Comparison of ENCODE assay signal across 8 cellular contexts in genomic region chr9:14313378-14313940, GRCh38. TPM values are rescaled to one million over a fixed set of nuclear protein-coding genes. Genes with fewer than 3 reads are reported as not detected.
A peak's percentile ranks its signal among the peaks of the same experiment; 100 is the strongest.
DNase-seq lines count a peak whose midpoint lies in the region; ATAC-seq, FAIRE-seq and TF ChIP-seq lines count a peak whose summit lies in the region.

No MANE protein-coding gene starts in this region.

- no peak for ATAC-seq in GM21515 (IDR thresholded peaks at IDR 0.05; ENCODE audit: unreplicated experiment)

- peak overlapping the region; percentile 78 for H3K27ac ChIP-seq in brain microvascular endothelial cell
- peak overlapping the region; percentile 94 for H3K27ac ChIP-seq in kidney (ENCODE audit: low read depth in 2 of 2, low read length in 2 of 2)
- H3K27ac ChIP-seq in stomach, result peak overlapping the region; percentile 94 to 99 (median 98)

- H3K27me3 ChIP-seq in brain microvascular endothelial cell (replicated peaks), result no peaks in the 10 kb centered on the region
- peaks cover 0 to 44% (median 10%) of the 10 kb centered on the region in 3 donors for H3K27me3 ChIP-seq in stomach

- TF ChIP-seq CTCF in brain microvascular endothelial cell (IDR thresholded peaks at IDR 0.05; ENCODE audit: low read depth, low read length, missing control alignments), result no peak
- TF ChIP-seq CTCF in kidney (IDR thresholded peaks at IDR 0.05; ENCODE audit: borderline replicate concordance, extremely low read depth, insufficient read depth), result no peak
- no peak for TF ChIP-seq CTCF in stomach (IDR thresholded peaks at IDR 0.05)

- TF ChIP-seq EP300 in stomach (IDR thresholded peaks at IDR 0.05), result no peak

- peak overlapping the region; percentile 90 to 97 for H3K9ac ChIP-seq in kidney (ENCODE audit: low read length in 2 of 2)

- H3K4me1 ChIP-seq in kidney (ENCODE audit: control insufficient read depth in 1 of 2, insufficient read depth in 1 of 2, low read depth in 1 of 2, low read length in 2 of 2) (peaks cover 7 to 16% of the 10 kb centered on the region in 2 donors), stomach (peaks cover 24 to 56% (median 34%) of the 10 kb centered on the region in 4 donors)

- no peak for TF ChIP-seq POLR2A in stomach (IDR thresholded peaks at IDR 0.05)

- H3K36me3 ChIP-seq in brain microvascular endothelial cell (replicated peaks) (no peaks in the 10 kb centered on the region), kidney (ENCODE audit: control insufficient read depth in 1 of 2, insufficient read depth in 2 of 2, low read length in 2 of 2) (no peaks in the 10 kb centered on the region), stomach (no peaks in the 10 kb centered on the region)

- H3K4me3 ChIP-seq in GM08714 (ENCODE audit: low read length) (peak overlapping the region; percentile 49), brain microvascular endothelial cell (ENCODE audit: low read depth, low read length) (peak overlapping the region; percentile 73), kidney (ENCODE audit: low read length in 2 of 2) (peak overlapping the region; percentile 75 to 99), stomach (peak overlapping the region; percentile 62 to 86 (median 76))

- no peaks in the 10 kb centered on the region for H3K9me3 ChIP-seq in kidney (ENCODE audit: control insufficient read depth in 1 of 2, low read length in 2 of 2)
- no peaks in the 10 kb centered on the region for H3K9me3 ChIP-seq in stomach

- in situ Hi-C loops in brain microvascular endothelial cell (cut with HindIII; ENCODE audit: low pct_ligation_motif_present, low sequenced_read_pairs), result no loop called here

- DNase-seq in NCI-H2227 treated with DMSO at 0.1 percent for 48 hours (lab: John Stamatoyannopoulos, UW) (peak; percentile 43), brain microvascular endothelial cell (peak; percentile 23), kidney (peak; percentile 76), stomach (peak; percentile 38), NCI-H1930 (lab: John Stamatoyannopoulos, UW) (no peak)
- DNase-seq in activated effector memory CD4-positive, alpha-beta T cell treated with Interleukin-2 at 50 U/mL for 16 hours, result no peak

- intact Hi-C loops in kidney (cut with DNase I), result no loop called here
- intact Hi-C loops in stomach (cut with DNase I; ENCODE audit: low total_unique reads), result no loop called here

- no peak for FAIRE-seq in kidney (lab: Jason Lieb, UNC)

- WGBS in stomach, 5 donors, result 0 to 3% (median 1%) methylated on average over 33 of the region's 33 CpGs

RNA-seq across cellular contexts. Expression of gene NFIB, which starts 0.5 kb away (rescaled TPM):
- total RNA-seq in kidney (112 TPM), stomach (100 to 1,000 TPM in 4 of 5 donors, 10 to 100 TPM in 1; 30.1 to 624 (median 148) TPM)
- polyA plus RNA-seq in kidney (ENCODE audit: insufficient read depth, low read depth, low replicate concordance) (15.6 TPM), stomach (1 to 10 TPM; 6.7 to 9.4 (median 7.7) TPM)

Comparison
In these comparisons a context has a peak if more than half of its experiments do, and no peak if none do; other contexts are left out.
1. DNase-seq: peak in NCI-H2227 treated with DMSO at 0.1 percent for 48 hours (single experiment), brain microvascular endothelial cell (single experiment), kidney (single experiment) and stomach (single experiment); none in NCI-H1930 (0 of 2) and activated effector memory CD4-positive, alpha-beta T cell treated with Interleukin-2 at 50 U/mL for 16 hours (single experiment).
2. Peak in every context shown above with its lines, with median percentiles within 50 percentile points of each other: H3K4me3 ChIP-seq and H3K27ac ChIP-seq.